Comparison of ENCODE assay signal across 1 cellular context in genomic region chr3:12875857-12876451, GRCh38.
TF ChIP-seq lines count a peak whose summit lies in the region.

No MANE protein-coding gene starts in this region.

TF ChIP-seq in K562, 482 proteins besides CTCF, POLR2A, EP300 and RAD21 (continued from another document and continues in another):
- TF ChIP-seq NFE2L1 (tag; IDR thresholded peaks at IDR 0.05; ENCODE audit: borderline replicate concordance, low read depth) = no peak
- peak; percentile 21 for TF ChIP-seq TBP (optimal IDR thresholded peaks at IDR 0.05; ENCODE audit: low read depth, low read length)
- TF ChIP-seq NR2C2 (CRISPR knock-in tag; IDR thresholded peaks at IDR 0.05) = no peak
- TF ChIP-seq NR2C2 (tag; IDR thresholded peaks at IDR 0.05) = no peak
- peak; percentile 69 for TF ChIP-seq RBFOX2 (IDR thresholded peaks at IDR 0.05; ENCODE audit: low read depth, low read length)
- TF ChIP-seq CBFA2T2 (conservative IDR thresholded peaks at IDR 0.05) = no peak
- peak; percentile 34; the same call in 1 of the 2 replicates for TF ChIP-seq SMC3 (conservative IDR thresholded peaks at IDR 0.05; ENCODE audit: insufficient read depth, low read depth, low read length)
- no peak for TF ChIP-seq XRCC4 (IDR thresholded peaks at IDR 0.05; ENCODE audit: extremely low read depth, insufficient read depth, insufficient read length)
- TF ChIP-seq POLR3A (IDR thresholded peaks at IDR 0.05; ENCODE audit: borderline replicate concordance, extremely low read depth, insufficient read depth, insufficient read length) = no peak
- TF ChIP-seq L3MBTL2 (IDR thresholded peaks at IDR 0.05) = peak; percentile 36; the same call in 1 of the 2 replicates
- TF ChIP-seq ZNF431 (CRISPR knock-in tag; IDR thresholded peaks at IDR 0.05) = no peak
- TF ChIP-seq MEF2A (IDR thresholded peaks at IDR 0.05; ENCODE audit: control insufficient read depth, low read depth, low read length) = no peak
- TF ChIP-seq ZNF280B (CRISPR knock-in tag; IDR thresholded peaks at IDR 0.05) = no peak
- TF ChIP-seq CREB3L1 (IDR thresholded peaks at IDR 0.05; ENCODE audit: borderline replicate concordance, low read depth) = no peak
- TF ChIP-seq PML (IDR thresholded peaks at IDR 0.05; ENCODE audit: low read length) = no peak
- peak; percentile 71; the same call in 1 of the 2 replicates for TF ChIP-seq MYC (IDR thresholded peaks at IDR 0.05; ENCODE audit: low read depth, low read length)
- TF ChIP-seq MYC (CRISPR knock-in tag; IDR thresholded peaks at IDR 0.05; ENCODE audit: borderline replicate concordance, low read depth) = no peak
- no peak for TF ChIP-seq NFXL1 (CRISPR knock-in tag; IDR thresholded peaks at IDR 0.05)
- TF ChIP-seq ZZZ3 (IDR thresholded peaks at IDR 0.05) = no peak
- no peak for TF ChIP-seq KLF6 (CRISPR knock-in tag; IDR thresholded peaks at IDR 0.05; ENCODE audit: borderline replicate concordance)
- no peak for TF ChIP-seq ID3 (CRISPR knock-in tag; IDR thresholded peaks at IDR 0.05)
- peak; percentile 79; the same call in 1 of the 2 replicates for TF ChIP-seq ID3 (tag; IDR thresholded peaks at IDR 0.05)
- TF ChIP-seq RFX7 (CRISPR knock-in tag; IDR thresholded peaks at IDR 0.05) = no peak
- TF ChIP-seq PKNOX1 (IDR thresholded peaks at IDR 0.05) = peak; percentile 80
- no peak for TF ChIP-seq POLR3G (IDR thresholded peaks at IDR 0.05; ENCODE audit: extremely low read depth, insufficient read length, insufficient replicate concordance)
- peak; percentile 72 for TF ChIP-seq ZFX (CRISPR knock-in tag; IDR thresholded peaks at IDR 0.05)
- TF ChIP-seq ZNF384 (IDR thresholded peaks at IDR 0.05; ENCODE audit: low read depth, low read length) = no peak
- TF ChIP-seq ZNF766 (CRISPR knock-in tag; conservative IDR thresholded peaks at IDR 0.05) = no peak
- TF ChIP-seq ZNF23 (CRISPR knock-in tag; IDR thresholded peaks at IDR 0.05) = no peak
- no peak for TF ChIP-seq RBM39 (optimal IDR thresholded peaks at IDR 0.05; ENCODE audit: low read depth, low read length)
- no peak for TF ChIP-seq NFIC (IDR thresholded peaks at IDR 0.05)
- TF ChIP-seq XRCC5 (IDR thresholded peaks at IDR 0.05; ENCODE audit: low read depth, low read length) = no peak
- peak; percentile 54; the same call in 1 of the 2 replicates for TF ChIP-seq GABPB1 (CRISPR knock-in tag; IDR thresholded peaks at IDR 0.05)
- peak; percentile 20; the same call in 1 of the 2 replicates for TF ChIP-seq VEZF1 (CRISPR knock-in tag; IDR thresholded peaks at IDR 0.05)
- 0 out of 2 replicates have a peak, but pooled peaks have one; percentile 25 for TF ChIP-seq GATAD2B (IDR thresholded peaks at IDR 0.05; ENCODE audit: borderline replicate concordance)
- no peak for TF ChIP-seq ZKSCAN8 (CRISPR knock-in tag; IDR thresholded peaks at IDR 0.05)
- TF ChIP-seq ELK3 (CRISPR knock-in tag; IDR thresholded peaks at IDR 0.05) = no peak
- peak; percentile 53; the same call in 1 of the 2 replicates for TF ChIP-seq RB1 (IDR thresholded peaks at IDR 0.05; ENCODE audit: low read depth)
- TF ChIP-seq CREM (IDR thresholded peaks at IDR 0.05; ENCODE audit: low read depth) = no peak
- TF ChIP-seq ZNF324 (CRISPR knock-in tag; IDR thresholded peaks at IDR 0.05) = no peak
- TF ChIP-seq KLF13 (tag; IDR thresholded peaks at IDR 0.05; ENCODE audit: borderline replicate concordance, low read depth) = no peak
- 0 out of 4 replicates have a peak, but pooled peaks of 1 of the 2 experiments have one; percentile 27 for TF ChIP-seq SRF (CRISPR knock-in tag; IDR thresholded peaks at IDR 0.05)
- TF ChIP-seq E2F6 (IDR thresholded peaks at IDR 0.05; ENCODE audit: borderline replicate concordance in 1 of 2, extremely low read depth in 1 of 2, insufficient read depth in 1 of 2, insufficient read length in 1 of 2, low read depth in 1 of 2, low read length in 1 of 2, poor library complexity in 1 of 2, severe bottlenecking in 1 of 2) = peak in 1 of 2 experiments; percentile 51
- TF ChIP-seq ZNF143 (CRISPR knock-in tag; IDR thresholded peaks at IDR 0.05) = no peak
- TF ChIP-seq ILF3 (IDR thresholded peaks at IDR 0.05; ENCODE audit: borderline replicate concordance) = no peak
- TF ChIP-seq FOSL1 (tag; conservative IDR thresholded peaks at IDR 0.05) = no peak
- no peak for TF ChIP-seq NFYB (IDR thresholded peaks at IDR 0.05; ENCODE audit: extremely low read depth, insufficient read length)
- no peak for TF ChIP-seq ZBTB34 (CRISPR knock-in tag; IDR thresholded peaks at IDR 0.05)
- TF ChIP-seq TEAD4 (IDR thresholded peaks at IDR 0.05; ENCODE audit: low read length) = no peak
- TF ChIP-seq TEAD4 (CRISPR knock-in tag; IDR thresholded peaks at IDR 0.05; ENCODE audit: borderline replicate concordance) = no peak
- TF ChIP-seq ZFP91 (CRISPR knock-in tag; IDR thresholded peaks at IDR 0.05) = no peak
- peak; percentile 33 for TF ChIP-seq RBBP5 (IDR thresholded peaks at IDR 0.05; ENCODE audit: borderline replicate concordance, insufficient read depth, low read length, poor library complexity, severe bottlenecking)
- TF ChIP-seq PHF20 (IDR thresholded peaks at IDR 0.05; ENCODE audit: partially characterized antibody) = no peak
- TF ChIP-seq TCF3 (CRISPR knock-in tag; IDR thresholded peaks at IDR 0.05) = no peak
- TF ChIP-seq PRDM10 (IDR thresholded peaks at IDR 0.05; ENCODE audit: partially characterized antibody) = no peak
- TF ChIP-seq FOXA3 (CRISPR knock-in tag; conservative IDR thresholded peaks at IDR 0.05 in 1 of 2, IDR thresholded peaks at IDR 0.05 in 1 of 2) = no peak
- TF ChIP-seq JUND (IDR thresholded peaks at IDR 0.05; ENCODE audit: borderline replicate concordance, low read depth, low read length) = no peak
- no peak; the same call in 2 of the 3 replicates for TF ChIP-seq JUND (tag; IDR thresholded peaks at IDR 0.05; ENCODE audit: borderline replicate concordance, low read depth, low read length)
- no peak for TF ChIP-seq MCM2 (IDR thresholded peaks at IDR 0.05; ENCODE audit: low read depth)
- no peak for TF ChIP-seq HOXB6 (CRISPR knock-in tag; IDR thresholded peaks at IDR 0.05; ENCODE audit: borderline replicate concordance)
